In the genomic region with DNA sequence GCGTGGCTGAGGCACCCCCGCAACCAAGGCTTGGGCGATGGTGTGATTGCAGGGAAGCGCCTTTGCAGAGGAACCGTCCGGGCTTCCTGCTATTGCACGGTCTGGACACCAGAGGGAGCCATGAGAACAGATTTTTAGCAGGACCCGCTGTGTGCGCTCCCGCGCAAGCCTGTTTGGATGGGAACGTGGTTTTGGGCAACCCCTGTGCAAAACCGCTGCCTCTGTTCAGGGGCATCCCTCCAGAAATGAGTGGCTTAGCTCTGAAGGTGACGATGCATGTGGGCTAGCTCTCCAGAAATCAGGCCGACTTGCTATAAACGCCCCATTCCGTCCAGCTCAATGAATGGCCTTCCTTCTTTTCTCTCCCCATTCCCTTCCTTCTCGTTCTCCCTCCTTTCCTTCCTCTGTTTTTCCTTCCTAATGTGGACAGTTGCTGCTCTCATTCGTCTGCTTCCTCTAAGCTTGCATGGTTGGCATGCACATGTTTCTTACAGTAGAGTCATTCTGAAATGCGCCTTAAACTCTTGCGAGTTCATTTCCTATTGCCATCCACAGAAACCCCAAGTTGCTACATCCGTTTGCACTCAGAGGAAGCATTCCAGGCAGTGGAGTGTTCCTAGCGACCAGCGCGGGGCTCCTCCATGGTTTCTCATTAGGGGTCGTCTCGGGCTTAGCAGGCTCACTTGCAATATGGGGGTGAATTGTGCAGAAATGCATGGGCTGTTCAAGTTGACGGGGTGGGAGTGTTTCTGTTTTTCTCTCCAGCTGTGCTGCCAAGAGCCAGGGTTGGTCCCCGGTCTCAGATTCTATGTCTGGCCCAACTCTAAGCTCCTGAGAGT, we compare ENCODE assay signal across 8 cellular contexts.
DNase-seq lines count a peak whose midpoint lies in the region; ATAC-seq and TF ChIP-seq lines count a peak whose summit lies in the region.

No MANE protein-coding gene starts in this region.

- TF ChIP-seq POLR2A in prostate gland (IDR thresholded peaks at IDR 0.05), result no peak

- H3F3A ChIP-seq in SK-N-SH (replicated peaks; ENCODE audit: insufficient read depth), result no peaks in the 10 kb centered on the region

- H3K4me1 ChIP-seq in BLaER1 (peaks cover 7% of the 10 kb centered on the region), SK-N-SH (ENCODE audit: control insufficient read depth in 1 of 2, insufficient read depth in 2 of 2, low read depth in 1 of 2, low read length in 1 of 2) (no peaks in the 10 kb centered on the region; a peak in 1 of 4 replicates), prostate gland (replicated peaks) (no peaks in the 10 kb centered on the region)

- POLR2A ChIA-PET in SK-N-SH (lab: Yijun Ruan, JAX), result no interaction called here

- 26% methylated on average over 18 of the region's 29 CpGs for WGBS in SK-N-SH (ENCODE audit: low lambda C conversion rate)
- WGBS in prostate gland, result 11% methylated on average over 28 of the region's 29 CpGs

- H2AFZ ChIP-seq in SK-N-SH (ENCODE audit: low read depth), result peak overlapping the region; percentile 52; the same call in 1 of the 2 replicates

- H3K27me3 ChIP-seq in BLaER1 (peaks cover 8% of the 10 kb centered on the region; the same call in 1 of the 2 replicates), SK-N-SH (ENCODE audit: insufficient read depth) (no peaks in the 10 kb centered on the region), prostate gland (replicated peaks; ENCODE audit: insufficient read depth) (no peaks in the 10 kb centered on the region)

- H3K36me3 ChIP-seq in BLaER1 (no peaks in the 10 kb centered on the region), SK-N-SH (replicated peaks in 1 of 2; ENCODE audit: control insufficient read depth in 1 of 2, insufficient read depth in 2 of 2, low read length in 1 of 2) (no peaks in the 10 kb centered on the region), prostate gland (no peaks in the 10 kb centered on the region)

- H3K79me2 ChIP-seq in SK-N-SH (ENCODE audit: insufficient read depth), result no peaks in the 10 kb centered on the region

- TF ChIP-seq CTCF in SK-N-SH (IDR thresholded peaks at IDR 0.05) (peak; percentile 88), prostate gland (IDR thresholded peaks at IDR 0.05) (peak; percentile 60 to 85 (median 81))

- CTCF ChIA-PET in SK-N-SH (lab: Yijun Ruan, JAX), result interaction anchor here (0.6 to 4.9 kb wide), 37 partner anchors 9 to 912 kb away, joined by 3 to 48 read pairs (median 4); no protein-coding TSS in a partner anchor

- no peak for TF ChIP-seq EP300 in Ishikawa (IDR thresholded peaks at IDR 0.05; ENCODE audit: borderline replicate concordance)
- no peak for TF ChIP-seq EP300 in SK-N-SH (IDR thresholded peaks at IDR 0.05; ENCODE audit: borderline replicate concordance in 1 of 2, low read depth in 1 of 2, low read length in 1 of 2)

- H3K4me3 ChIP-seq in BLaER1 (peak overlapping the region; percentile 31; the same call in 1 of the 2 replicates), SK-N-SH (ENCODE audit: low read depth in 2 of 2, low read length in 1 of 2) (no peak overlapping the region; a peak in 1 of 4 replicates), prostate gland (no peak overlapping the region)

- H3K9ac ChIP-seq in BLaER1 (no peak overlapping the region), SK-N-SH (no peak overlapping the region)

- ATAC-seq in GM19372 (IDR thresholded peaks at IDR 0.05; ENCODE audit: low read depth, unreplicated experiment), result peak; percentile 79
- peak; percentile 68 to 76 for ATAC-seq in left cardiac atrium

- intact Hi-C loops in left cardiac atrium (cut with DNase I) (no loop called here), prostate gland (cut with DNase I) (loop anchor here (10.0 kb wide), 1 partner anchor 905 kb away; no protein-coding TSS in a partner anchor)

- no peaks in the 10 kb centered on the region for H3K9me2 ChIP-seq in SK-N-SH

- H3K9me3 ChIP-seq in BLaER1 (no peaks in the 10 kb centered on the region), SK-N-SH (no peaks in the 10 kb centered on the region), prostate gland (no peaks in the 10 kb centered on the region)

- H3K27ac ChIP-seq in BLaER1 (no peak overlapping the region), SK-N-SH (ENCODE audit: low read depth in 2 of 2, low read length in 1 of 2) (no peak overlapping the region), prostate gland (no peak overlapping the region)

- peak overlapping the region; percentile 82 for H3K4me2 ChIP-seq in BLaER1
- H3K4me2 ChIP-seq in SK-N-SH, result peak overlapping the region; percentile 24

- peak; percentile 81 for DNase-seq in SK-N-SH
- DNase-seq in activated naive CD8-positive, alpha-beta T cell treated with anti-CD3 and anti-CD28 coated beads, Interleukin-2, amount 50 U/mL, for 16 hours (ENCODE audit: low read depth, low spot score), result peak; percentile 12
- DNase-seq in left cardiac atrium, result peak; percentile 55
- peak; percentile 56 for DNase-seq in prostate gland (ENCODE audit: low spot score)
- peak; percentile 65 for DNase-seq in ureter (ENCODE audit: low spot score)

- TF ChIP-seq RAD21 in Ishikawa (IDR thresholded peaks at IDR 0.05; ENCODE audit: low read depth) (peak; percentile 75), SK-N-SH (IDR thresholded peaks at IDR 0.05; ENCODE audit: low read length) (peak; percentile 83)

- H4K20me1 ChIP-seq in BLaER1, result no peaks in the 10 kb centered on the region
- no peaks in the 10 kb centered on the region for H4K20me1 ChIP-seq in SK-N-SH (ENCODE audit: insufficient read depth)

TF ChIP-seq in Ishikawa, 13 proteins besides CTCF, POLR2A, EP300 and RAD21 (continues in another document):
- TF ChIP-seq TCF12 (IDR thresholded peaks at IDR 0.05; ENCODE audit: low read depth) (no peak), ZBTB7A (IDR thresholded peaks at IDR 0.05; ENCODE audit: low read depth) (no peak), CREB1 (IDR thresholded peaks at IDR 0.05; ENCODE audit: low read depth) (no peak)
- TF ChIP-seq, protein P1, sequence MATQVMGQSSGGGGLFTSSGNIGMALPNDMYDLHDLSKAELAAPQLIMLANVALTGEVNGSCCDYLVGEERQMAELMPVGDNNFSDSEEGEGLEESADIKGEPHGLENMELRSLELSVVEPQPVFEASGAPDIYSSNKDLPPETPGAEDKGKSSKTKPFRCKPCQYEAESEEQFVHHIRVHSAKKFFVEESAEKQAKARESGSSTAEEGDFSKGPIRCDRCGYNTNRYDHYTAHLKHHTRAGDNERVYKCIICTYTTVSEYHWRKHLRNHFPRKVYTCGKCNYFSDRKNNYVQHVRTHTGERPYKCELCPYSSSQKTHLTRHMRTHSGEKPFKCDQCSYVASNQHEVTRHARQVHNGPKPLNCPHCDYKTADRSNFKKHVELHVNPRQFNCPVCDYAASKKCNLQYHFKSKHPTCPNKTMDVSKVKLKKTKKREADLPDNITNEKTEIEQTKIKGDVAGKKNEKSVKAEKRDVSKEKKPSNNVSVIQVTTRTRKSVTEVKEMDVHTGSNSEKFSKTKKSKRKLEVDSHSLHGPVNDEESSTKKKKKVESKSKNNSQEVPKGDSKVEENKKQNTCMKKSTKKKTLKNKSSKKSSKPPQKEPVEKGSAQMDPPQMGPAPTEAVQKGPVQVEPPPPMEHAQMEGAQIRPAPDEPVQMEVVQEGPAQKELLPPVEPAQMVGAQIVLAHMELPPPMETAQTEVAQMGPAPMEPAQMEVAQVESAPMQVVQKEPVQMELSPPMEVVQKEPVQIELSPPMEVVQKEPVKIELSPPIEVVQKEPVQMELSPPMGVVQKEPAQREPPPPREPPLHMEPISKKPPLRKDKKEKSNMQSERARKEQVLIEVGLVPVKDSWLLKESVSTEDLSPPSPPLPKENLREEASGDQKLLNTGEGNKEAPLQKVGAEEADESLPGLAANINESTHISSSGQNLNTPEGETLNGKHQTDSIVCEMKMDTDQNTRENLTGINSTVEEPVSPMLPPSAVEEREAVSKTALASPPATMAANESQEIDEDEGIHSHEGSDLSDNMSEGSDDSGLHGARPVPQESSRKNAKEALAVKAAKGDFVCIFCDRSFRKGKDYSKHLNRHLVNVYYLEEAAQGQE (IDR thresholded peaks at IDR 0.05; ENCODE audit: low read depth), result no peak

TF ChIP-seq in SK-N-SH, 30 proteins besides CTCF, POLR2A, EP300 and RAD21:
- TF ChIP-seq, protein P2, sequence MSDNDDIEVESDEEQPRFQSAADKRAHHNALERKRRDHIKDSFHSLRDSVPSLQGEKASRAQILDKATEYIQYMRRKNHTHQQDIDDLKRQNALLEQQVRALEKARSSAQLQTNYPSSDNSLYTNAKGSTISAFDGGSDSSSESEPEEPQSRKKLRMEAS (IDR thresholded peaks at IDR 0.05; ENCODE audit: low read depth), result no peak
- TF ChIP-seq SIN3A (IDR thresholded peaks at IDR 0.05; ENCODE audit: borderline replicate concordance, low read depth, low read length), result no peak
- TF ChIP-seq CHD2 (IDR thresholded peaks at IDR 0.05; ENCODE audit: low read length, partially characterized antibody), result no peak
- no peak for TF ChIP-seq YY1 (IDR thresholded peaks at IDR 0.05; ENCODE audit: low read depth)
- no peak for TF ChIP-seq FOXM1 (IDR thresholded peaks at IDR 0.05; ENCODE audit: low read depth)
- TF ChIP-seq FOSL2 (IDR thresholded peaks at IDR 0.05; ENCODE audit: borderline replicate concordance, low read depth), result no peak
- no peak for TF ChIP-seq EZH2phosphoT487 (IDR thresholded peaks at IDR 0.05; ENCODE audit: borderline replicate concordance, low read depth)
- TF ChIP-seq SMC3 (IDR thresholded peaks at IDR 0.05; ENCODE audit: low read depth, low read length), result peak; percentile 80
- no peak for TF ChIP-seq MEF2A (IDR thresholded peaks at IDR 0.05; ENCODE audit: borderline replicate concordance, low read depth)
- 0 out of 2 replicates have a peak, but pooled peaks have one; percentile 2 for TF ChIP-seq NRF1 (IDR thresholded peaks at IDR 0.05; ENCODE audit: low read depth, low read length)
- no peak for TF ChIP-seq RXRA (IDR thresholded peaks at IDR 0.05; ENCODE audit: borderline replicate concordance, low read depth)
- no peak for TF ChIP-seq TCF12 (IDR thresholded peaks at IDR 0.05)
- no peak for TF ChIP-seq RCOR1 (IDR thresholded peaks at IDR 0.05; ENCODE audit: low read length)
- no peak for TF ChIP-seq TAF1 (IDR thresholded peaks at IDR 0.05; ENCODE audit: borderline replicate concordance, low read depth, low read length)
- no peak for TF ChIP-seq GABPA (IDR thresholded peaks at IDR 0.05; ENCODE audit: low read depth)
TF ChIP-seq in SK-N-SH: peak in this region for 2.

Comparison
In these comparisons a context has a peak if more than half of its experiments do, and no peak if none do; other contexts are left out.
1. DNase-seq: peak in every context shown above with its lines; median percentile 81 in SK-N-SH; 65 in ureter; 56 in prostate gland; 55 in left cardiac atrium; 12 in activated naive CD8-positive, alpha-beta T cell treated with anti-CD3 and anti-CD28 coated beads, Interleukin-2, amount 50 U/mL, for 16 hours.